Comparison of ENCODE assay signal across 10 cellular contexts in genomic region chr11:30012346-30012745, GRCh38. TPM values are rescaled to one million over a fixed set of nuclear protein-coding genes. Genes with fewer than 3 reads are reported as not detected.
"Had no signal": no experiment of that assay in that cellular context is flagged by ENCODE, and none has a peak within 500 bp of the region (broad histone marks: within the 10 kb centered on the region; RNA-seq: fewer than 3 reads in every experiment).

No MANE protein-coding gene starts in this region.

- H3K27ac ChIP-seq: GM23248, HL-60 had no signal

- H3K4me3 Mint-ChIP-seq: HFFc6, IgD-negative memory B cell had no signal

- H3K27ac Mint-ChIP-seq: HFFc6, IgD-negative memory B cell had no signal

- H3K4me1 ChIP-seq: HAP-1 had no signal

- H3K36me3 Mint-ChIP-seq: IgD-negative memory B cell had no signal

- ATAC-seq: HCT116, HepG2 had no signal

- H3K4me3 ChIP-seq: GM23248, HAP-1 had no signal

- H3K27me3 Mint-ChIP-seq: IgD-negative memory B cell had no signal

- H3K9ac ChIP-seq: GM23248 had no signal

- DNase-seq: GM23248, GOT3, H7, HFFc6 had no signal

- H3K9me3 ChIP-seq: HAP-1 had no signal

- H3K36me3 ChIP-seq: HAP-1 had no signal

- H3K4me1 Mint-ChIP-seq: IgD-negative memory B cell had no signal

- H2AFZ ChIP-seq: GM23248 had no signal

RNA-seq across cellular contexts. Expression of gene KCNA4, which starts 4.5 kb away (rescaled TPM):
- total RNA-seq: HepG2, HFFc6, HT1080 had no signal
